In genomic region chr13:51005566-51005965, GRCh38 we compare ENCODE assay signal across 19 cellular contexts.
"Had no signal": no experiment of that assay in that cellular context is flagged by ENCODE, and none has a peak within 500 bp of the region (broad histone marks: within the 10 kb centered on the region; RNA-seq: fewer than 3 reads in every experiment).

No MANE protein-coding gene starts in this region.

- H3K36me3 ChIP-seq: gastrocnemius medialis, neutrophil had no signal

- H3K27ac Mint-ChIP-seq: activated CD4-positive, alpha-beta memory T cell treated with anti-CD3 and anti-CD28 coated beads, Interleukin-2, amount 10 ng/mL, durations not matched to agents 7 days and 5 days; activated CD8-positive, alpha-beta memory T cell treated with anti-CD3 and anti-CD28 coated beads, Interleukin-2, amount 10 ng/mL, durations not matched to agents 7 days and 5 days; activated naive CD4-positive, alpha-beta T cell treated with anti-CD3 and anti-CD28 coated beads for 36 hours; activated T-helper 17 cell treated with anti-CD3 and anti-CD28 coated beads, Interleukin-2, amount 50 U/mL, for 72 hours; memory B cell; naive thymus-derived CD8-positive, alpha-beta T cell had no signal

- H3K4me1 ChIP-seq: gastrocnemius medialis had no signal

- ATAC-seq: activated CD8-positive, alpha-beta memory T cell treated with anti-CD3 and anti-CD28 coated beads, Interleukin-2, amount 10 ng/mL, durations not matched to agents 7 days and 5 days; activated T-helper 17 cell treated with anti-CD3 and anti-CD28 coated beads, Interleukin-2, amount 50 U/mL, for 72 hours; naive thymus-derived CD8-positive, alpha-beta T cell; stimulated activated naive CD8-positive, alpha-beta T cell treated with anti-CD3 and anti-CD28 coated beads, Interleukin-15, Interleukin-2, amounts not matched to agents 100 U/mL and 50 U/mL, for 24 hours had no signal

- H3K27me3 ChIP-seq: gastrocnemius medialis, neutrophil had no signal

- H3K4me3 Mint-ChIP-seq: activated CD4-positive, alpha-beta memory T cell treated with anti-CD3 and anti-CD28 coated beads, Interleukin-2, amount 10 ng/mL, durations not matched to agents 7 days and 5 days; activated CD8-positive, alpha-beta memory T cell treated with anti-CD3 and anti-CD28 coated beads, Interleukin-2, amount 10 ng/mL, durations not matched to agents 7 days and 5 days; activated naive CD4-positive, alpha-beta T cell treated with anti-CD3 and anti-CD28 coated beads for 36 hours; activated T-helper 17 cell treated with anti-CD3 and anti-CD28 coated beads, Interleukin-2, amount 50 U/mL, for 72 hours; memory B cell; naive thymus-derived CD8-positive, alpha-beta T cell had no signal

- H3K4me1 Mint-ChIP-seq: activated CD4-positive, alpha-beta memory T cell treated with anti-CD3 and anti-CD28 coated beads, Interleukin-2, amount 10 ng/mL, durations not matched to agents 7 days and 5 days; activated CD8-positive, alpha-beta memory T cell treated with anti-CD3 and anti-CD28 coated beads, Interleukin-2, amount 10 ng/mL, durations not matched to agents 7 days and 5 days; activated T-helper 17 cell treated with anti-CD3 and anti-CD28 coated beads, Interleukin-2, amount 50 U/mL, for 72 hours had no signal

- H3K9me3 Mint-ChIP-seq: activated CD4-positive, alpha-beta memory T cell treated with anti-CD3 and anti-CD28 coated beads, Interleukin-2, amount 10 ng/mL, durations not matched to agents 7 days and 5 days; activated naive CD4-positive, alpha-beta T cell treated with anti-CD3 and anti-CD28 coated beads for 36 hours; activated T-helper 17 cell treated with anti-CD3 and anti-CD28 coated beads, Interleukin-2, amount 50 U/mL, for 72 hours; memory B cell; naive thymus-derived CD8-positive, alpha-beta T cell had no signal

- H3K27ac ChIP-seq: neutrophil had no signal

- H3K36me3 Mint-ChIP-seq: activated CD8-positive, alpha-beta memory T cell treated with anti-CD3 and anti-CD28 coated beads, Interleukin-2, amount 10 ng/mL, durations not matched to agents 7 days and 5 days; memory B cell; naive thymus-derived CD8-positive, alpha-beta T cell had no signal

- DNase-seq: activated CD4-positive, alpha-beta memory T cell treated with anti-CD3 and anti-CD28 coated beads, Interleukin-2, amount 10 ng/mL, durations not matched to agents 7 days and 5 days; activated CD4-positive, alpha-beta T cell treated with anti-CD3 and anti-CD28 coated beads for 48 hours; activated CD4-positive, CD25-positive, alpha-beta regulatory T cell; activated CD8-positive, alpha-beta memory T cell treated with anti-CD3 and anti-CD28 coated beads, Interleukin-2, amount 10 ng/mL, durations not matched to agents 7 days and 5 days; activated naive CD4-positive, alpha-beta T cell treated with anti-CD3 and anti-CD28 coated beads for 36 hours; aorta; gastrocnemius medialis; head of caudate nucleus; left ventricle myocardium superior; mucosa of descending colon; naive thymus-derived CD8-positive, alpha-beta T cell; posterior cingulate gyrus; retina; stimulated activated naive CD8-positive, alpha-beta T cell treated with anti-CD3 and anti-CD28 coated beads, Interleukin-15, Interleukin-2, amounts not matched to agents 100 U/mL and 50 U/mL, for 24 hours; T-helper 1 cell; T-helper 9 cell had no signal

- H3K9me3 ChIP-seq: gastrocnemius medialis, mucosa of descending colon, neutrophil had no signal

- H3K4me3 ChIP-seq: gastrocnemius medialis, mucosa of descending colon had no signal
